ENCODE assay signal across 8 cellular contexts in genomic region chr6:132530293-132530974, GRCh38. TPM values are rescaled to one million over a fixed set of nuclear protein-coding genes. Genes with fewer than 3 reads are reported as not detected.
DNase-seq lines count a peak whose midpoint lies in the region; ATAC-seq and TF ChIP-seq lines count a peak whose summit lies in the region.

No MANE protein-coding gene starts in this region.

- H3K27me3 Mint-ChIP-seq in activated CD4-positive, alpha-beta memory T cell treated with anti-CD3 and anti-CD28 coated beads for 36 hours: peaks cover 7% of the 10 kb centered on the region
- peaks cover 22 to 42% of the 10 kb centered on the region in 2 donors for H3K27me3 Mint-ChIP-seq in effector memory CD8-positive, alpha-beta T cell

- peak; percentile 70 for TF ChIP-seq CTCF in AG09319 (IDR thresholded peaks at IDR 0.05; ENCODE audit: low read depth, low read length)

- no peak overlapping the region for H3K4me3 Mint-ChIP-seq in activated CD4-positive, alpha-beta memory T cell treated with anti-CD3 and anti-CD28 coated beads for 36 hours
- no peak overlapping the region for H3K4me3 Mint-ChIP-seq in effector memory CD8-positive, alpha-beta T cell

- H3K36me3 Mint-ChIP-seq in activated CD4-positive, alpha-beta memory T cell treated with anti-CD3 and anti-CD28 coated beads for 36 hours: no peaks in the 10 kb centered on the region
- no peaks in the 10 kb centered on the region for H3K36me3 Mint-ChIP-seq in effector memory CD8-positive, alpha-beta T cell (ENCODE audit: insufficient read depth)

- H3K9me3 Mint-ChIP-seq in activated CD4-positive, alpha-beta memory T cell treated with anti-CD3 and anti-CD28 coated beads for 36 hours: peaks cover 3% of the 10 kb centered on the region
- peaks cover 0 to 3% of the 10 kb centered on the region in 2 donors for H3K9me3 Mint-ChIP-seq in effector memory CD8-positive, alpha-beta T cell

- POLR2A ChIA-PET in activated CD4-positive, alpha-beta memory T cell treated with anti-CD3 and anti-CD28 coated beads for 36 hours (lab: Charles Lee): no interaction called here

- intact Hi-C loops in activated CD4-positive, alpha-beta memory T cell treated with anti-CD3 and anti-CD28 coated beads for 36 hours (cut with micrococcal nuclease): loop anchor here (1.0 to 5.0 kb wide), 5 partner anchors 137 to 982 kb away; partner anchors contain the start of gene RPS12

- peak; percentile 77 for ATAC-seq in GM18909 (IDR thresholded peaks at IDR 0.05; ENCODE audit: poor library complexity, unreplicated experiment)
- ATAC-seq in HG03378 (IDR thresholded peaks at IDR 0.05; ENCODE audit: unreplicated experiment): peak; percentile 89
- ATAC-seq in effector memory CD8-positive, alpha-beta T cell (replicated peaks): peak; percentile 75

- peak; percentile 31 for DNase-seq in AG09319 (ENCODE audit: extremely low read depth, low read depth)
- peak; percentile 32 for DNase-seq in NCI-H526 treated with DMSO at 0.1 percent for 48 hours (lab: John Stamatoyannopoulos, UW)
- DNase-seq in activated CD4-positive, alpha-beta memory T cell treated with anti-CD3 and anti-CD28 coated beads for 36 hours: peak; percentile 69
- peak; percentile 62 to 69 (median 63) for DNase-seq in effector memory CD8-positive, alpha-beta T cell
- DNase-seq in middle frontal gyrus (ENCODE audit: extremely low spot score, low spot score): peak; percentile 20
- peak; percentile 81 for DNase-seq in stimulated activated CD8-positive, alpha-beta memory T cell treated with anti-CD3 and anti-CD28 coated beads, Interleukin-4, amount 100 ng/mL, for 48 hours

- CTCF ChIA-PET in activated CD4-positive, alpha-beta memory T cell treated with anti-CD3 and anti-CD28 coated beads for 36 hours (lab: Charles Lee): interaction anchor here (0.6 to 3.1 kb wide), 19 partner anchors 9 to 1387 kb away, joined by 3 to 15 read pairs (median 5); partner anchors contain the start of genes SLC18B1 and STX7

- no peak overlapping the region for H3K27ac Mint-ChIP-seq in activated CD4-positive, alpha-beta memory T cell treated with anti-CD3 and anti-CD28 coated beads for 36 hours
- no peak overlapping the region for H3K27ac Mint-ChIP-seq in effector memory CD8-positive, alpha-beta T cell

- H3K4me1 Mint-ChIP-seq in activated CD4-positive, alpha-beta memory T cell treated with anti-CD3 and anti-CD28 coated beads for 36 hours (ENCODE audit: low read depth): no peaks in the 10 kb centered on the region
- peaks cover 0 to 3% of the 10 kb centered on the region in 2 donors for H3K4me1 Mint-ChIP-seq in effector memory CD8-positive, alpha-beta T cell (ENCODE audit: low read depth in 2 of 2)

RNA-seq across cellular contexts. Expression of gene TAAR9, which starts 7.6 kb away (rescaled TPM):
- not detected for total RNA-seq in activated CD4-positive, alpha-beta memory T cell treated with anti-CD3 and anti-CD28 coated beads for 36 hours

RNA-seq across cellular contexts. Expression of gene STX7, which starts 17.5 kb away (rescaled TPM):
- 10 to 100 TPM; 16.2 to 19.0 TPM for total RNA-seq in activated CD4-positive, alpha-beta memory T cell treated with anti-CD3 and anti-CD28 coated beads for 36 hours

RNA-seq across cellular contexts. Expression of gene TAAR8, which starts 22.0 kb away (rescaled TPM):
- not detected for total RNA-seq in activated CD4-positive, alpha-beta memory T cell treated with anti-CD3 and anti-CD28 coated beads for 36 hours

RNA-seq across cellular contexts. Expression of gene TAAR6, which starts 39.7 kb away (rescaled TPM):
- total RNA-seq in activated CD4-positive, alpha-beta memory T cell treated with anti-CD3 and anti-CD28 coated beads for 36 hours: not detected

RNA-seq across cellular contexts. Expression of gene TAAR5, which starts 59.1 kb away (rescaled TPM):
- not detected for total RNA-seq in activated CD4-positive, alpha-beta memory T cell treated with anti-CD3 and anti-CD28 coated beads for 36 hours

Comparison
In these comparisons a context has a peak if more than half of its experiments do, and no peak if none do; other contexts are left out.
1. Peak in every context shown above with its lines: DNase-seq and ATAC-seq.
2. DNase-seq: peak in every context shown above with its lines; median percentile 81 in stimulated activated CD8-positive, alpha-beta memory T cell treated with anti-CD3 and anti-CD28 coated beads, Interleukin-4, amount 100 ng/mL, for 48 hours; 69 in activated CD4-positive, alpha-beta memory T cell treated with anti-CD3 and anti-CD28 coated beads for 36 hours; 63 in effector memory CD8-positive, alpha-beta T cell; 32 in NCI-H526 treated with DMSO at 0.1 percent for 48 hours; 31 in AG09319; 20 in middle frontal gyrus.